In the genomic region with DNA sequence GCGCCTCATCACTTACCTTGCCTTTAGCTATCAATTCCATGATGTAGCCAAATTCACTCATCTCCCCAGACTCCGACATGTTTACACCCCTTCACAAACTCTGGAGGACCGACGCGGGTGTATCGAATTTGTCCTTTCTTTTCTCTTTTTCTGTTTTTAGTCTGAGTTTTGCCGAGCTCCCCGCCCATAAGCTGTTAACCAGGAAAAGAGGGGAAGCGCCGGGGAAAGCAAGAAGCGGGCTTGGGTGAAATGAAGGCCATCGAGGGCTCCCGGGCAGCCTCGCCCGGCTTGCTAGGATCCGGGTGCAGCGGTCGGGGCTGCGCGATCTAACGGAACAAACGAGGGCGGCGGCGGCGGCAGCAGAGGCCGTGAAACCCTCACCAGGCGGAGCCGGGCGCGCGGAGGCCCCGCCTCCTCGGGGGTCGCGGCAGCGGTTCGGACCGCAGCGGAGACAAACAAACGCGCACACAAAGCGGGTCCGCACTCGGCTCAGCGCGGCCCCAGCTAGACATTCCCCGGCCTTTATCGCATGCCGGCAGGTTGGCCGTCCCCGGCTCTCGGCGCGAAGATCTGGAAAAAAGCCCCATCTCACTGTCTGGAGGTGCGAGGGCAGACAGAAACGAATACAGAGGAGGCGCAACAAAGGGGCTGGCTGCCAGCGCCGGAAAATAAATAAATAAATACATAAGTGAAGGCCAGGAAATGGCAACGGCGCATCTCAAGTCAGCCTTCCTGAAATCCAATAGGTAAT, we compare ENCODE assay signal across 1 cellular context.
A peak's percentile ranks its signal among the peaks of the same experiment; 100 is the strongest.
TF ChIP-seq lines count a peak whose summit lies in the region.

No MANE protein-coding gene starts in this region.

TF ChIP-seq in HEK293, 187 proteins besides CTCF, POLR2A, EP300 and RAD21 (continued from another document and continues in another):
- TF ChIP-seq, protein P1, sequence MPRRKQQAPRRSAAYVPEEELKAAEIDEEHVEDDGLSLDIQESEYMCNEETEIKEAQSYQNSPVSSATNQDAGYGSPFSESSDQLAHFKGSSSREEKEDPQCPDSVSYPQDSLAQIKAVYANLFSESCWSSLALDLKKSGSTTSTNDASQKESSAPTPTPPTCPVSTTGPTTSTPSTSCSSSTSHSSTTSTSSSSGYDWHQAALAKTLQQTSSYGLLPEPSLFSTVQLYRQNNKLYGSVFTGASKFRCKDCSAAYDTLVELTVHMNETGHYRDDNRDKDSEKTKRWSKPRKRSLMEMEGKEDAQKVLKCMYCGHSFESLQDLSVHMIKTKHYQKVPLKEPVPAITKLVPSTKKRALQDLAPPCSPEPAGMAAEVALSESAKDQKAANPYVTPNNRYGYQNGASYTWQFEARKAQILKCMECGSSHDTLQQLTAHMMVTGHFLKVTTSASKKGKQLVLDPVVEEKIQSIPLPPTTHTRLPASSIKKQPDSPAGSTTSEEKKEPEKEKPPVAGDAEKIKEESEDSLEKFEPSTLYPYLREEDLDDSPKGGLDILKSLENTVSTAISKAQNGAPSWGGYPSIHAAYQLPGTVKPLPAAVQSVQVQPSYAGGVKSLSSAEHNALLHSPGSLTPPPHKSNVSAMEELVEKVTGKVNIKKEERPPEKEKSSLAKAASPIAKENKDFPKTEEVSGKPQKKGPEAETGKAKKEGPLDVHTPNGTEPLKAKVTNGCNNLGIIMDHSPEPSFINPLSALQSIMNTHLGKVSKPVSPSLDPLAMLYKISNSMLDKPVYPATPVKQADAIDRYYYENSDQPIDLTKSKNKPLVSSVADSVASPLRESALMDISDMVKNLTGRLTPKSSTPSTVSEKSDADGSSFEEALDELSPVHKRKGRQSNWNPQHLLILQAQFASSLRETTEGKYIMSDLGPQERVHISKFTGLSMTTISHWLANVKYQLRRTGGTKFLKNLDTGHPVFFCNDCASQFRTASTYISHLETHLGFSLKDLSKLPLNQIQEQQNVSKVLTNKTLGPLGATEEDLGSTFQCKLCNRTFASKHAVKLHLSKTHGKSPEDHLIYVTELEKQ (tag by site-specific recombination; IDR thresholded peaks at IDR 0.05; ENCODE audit: borderline replicate concordance): no peak
- TF ChIP-seq ZNF843 (tag by site-specific recombination; IDR thresholded peaks at IDR 0.05): no peak; the same call in 1 of the 2 replicates
- peak; percentile 68; the same call in 1 of the 2 replicates for TF ChIP-seq ZBTB17 (tag by site-specific recombination; IDR thresholded peaks at IDR 0.05)
- peak; percentile 68; the same call in 1 of the 2 replicates for TF ChIP-seq ZNF561 (tag by site-specific recombination; IDR thresholded peaks at IDR 0.05; ENCODE audit: borderline replicate concordance)
- TF ChIP-seq BCL11B (tag by site-specific recombination; IDR thresholded peaks at IDR 0.05; ENCODE audit: low read depth): no peak
- no peak for TF ChIP-seq ZNF555 (tag by site-specific recombination; conservative IDR thresholded peaks at IDR 0.05)
- no peak for TF ChIP-seq RBAK (tag by site-specific recombination; IDR thresholded peaks at IDR 0.05)
- TF ChIP-seq ZNF629 (tag by site-specific recombination; IDR thresholded peaks at IDR 0.05): no peak
- TF ChIP-seq ZIC2 (tag by site-specific recombination; IDR thresholded peaks at IDR 0.05): no peak
- TF ChIP-seq, protein P2, sequence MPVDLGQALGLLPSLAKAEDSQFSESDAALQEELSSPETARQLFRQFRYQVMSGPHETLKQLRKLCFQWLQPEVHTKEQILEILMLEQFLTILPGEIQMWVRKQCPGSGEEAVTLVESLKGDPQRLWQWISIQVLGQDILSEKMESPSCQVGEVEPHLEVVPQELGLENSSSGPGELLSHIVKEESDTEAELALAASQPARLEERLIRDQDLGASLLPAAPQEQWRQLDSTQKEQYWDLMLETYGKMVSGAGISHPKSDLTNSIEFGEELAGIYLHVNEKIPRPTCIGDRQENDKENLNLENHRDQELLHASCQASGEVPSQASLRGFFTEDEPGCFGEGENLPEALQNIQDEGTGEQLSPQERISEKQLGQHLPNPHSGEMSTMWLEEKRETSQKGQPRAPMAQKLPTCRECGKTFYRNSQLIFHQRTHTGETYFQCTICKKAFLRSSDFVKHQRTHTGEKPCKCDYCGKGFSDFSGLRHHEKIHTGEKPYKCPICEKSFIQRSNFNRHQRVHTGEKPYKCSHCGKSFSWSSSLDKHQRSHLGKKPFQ (tag by site-specific recombination; IDR thresholded peaks at IDR 0.05): no peak
- TF ChIP-seq, protein P3, sequence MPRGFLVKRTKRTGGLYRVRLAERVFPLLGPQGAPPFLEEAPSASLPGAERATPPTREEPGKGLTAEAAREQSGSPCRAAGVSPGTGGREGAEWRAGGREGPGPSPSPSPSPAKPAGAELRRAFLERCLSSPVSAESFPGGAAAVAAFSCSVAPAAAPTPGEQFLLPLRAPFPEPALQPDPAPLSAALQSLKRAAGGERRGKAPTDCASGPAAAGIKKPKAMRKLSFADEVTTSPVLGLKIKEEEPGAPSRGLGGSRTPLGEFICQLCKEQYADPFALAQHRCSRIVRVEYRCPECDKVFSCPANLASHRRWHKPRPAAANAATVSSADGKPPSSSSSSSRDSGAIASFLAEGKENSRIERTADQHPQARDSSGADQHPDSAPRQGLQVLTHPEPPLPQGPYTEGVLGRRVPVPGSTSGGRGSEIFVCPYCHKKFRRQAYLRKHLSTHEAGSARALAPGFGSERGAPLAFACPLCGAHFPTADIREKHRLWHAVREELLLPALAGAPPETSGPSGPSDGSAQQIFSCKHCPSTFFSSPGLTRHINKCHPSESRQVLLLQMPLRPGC (tag by site-specific recombination; IDR thresholded peaks at IDR 0.05): no peak
- TF ChIP-seq GFI1B (tag by site-specific recombination; IDR thresholded peaks at IDR 0.05): no peak
- TF ChIP-seq, protein P4, sequence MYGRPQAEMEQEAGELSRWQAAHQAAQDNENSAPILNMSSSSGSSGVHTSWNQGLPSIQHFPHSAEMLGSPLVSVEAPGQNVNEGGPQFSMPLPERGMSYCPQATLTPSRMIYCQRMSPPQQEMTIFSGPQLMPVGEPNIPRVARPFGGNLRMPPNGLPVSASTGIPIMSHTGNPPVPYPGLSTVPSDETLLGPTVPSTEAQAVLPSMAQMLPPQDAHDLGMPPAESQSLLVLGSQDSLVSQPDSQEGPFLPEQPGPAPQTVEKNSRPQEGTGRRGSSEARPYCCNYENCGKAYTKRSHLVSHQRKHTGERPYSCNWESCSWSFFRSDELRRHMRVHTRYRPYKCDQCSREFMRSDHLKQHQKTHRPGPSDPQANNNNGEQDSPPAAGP (tag by site-specific recombination; IDR thresholded peaks at IDR 0.05): no peak
- TF ChIP-seq ZNF184 (tag by site-specific recombination; IDR thresholded peaks at IDR 0.05): 0 out of 2 replicates have a peak, but pooled peaks have one; percentile 7
- TF ChIP-seq ZSCAN30 (tag by site-specific recombination; IDR thresholded peaks at IDR 0.05): peak; percentile 43; the same call in 1 of the 2 replicates
- TF ChIP-seq, protein P5, sequence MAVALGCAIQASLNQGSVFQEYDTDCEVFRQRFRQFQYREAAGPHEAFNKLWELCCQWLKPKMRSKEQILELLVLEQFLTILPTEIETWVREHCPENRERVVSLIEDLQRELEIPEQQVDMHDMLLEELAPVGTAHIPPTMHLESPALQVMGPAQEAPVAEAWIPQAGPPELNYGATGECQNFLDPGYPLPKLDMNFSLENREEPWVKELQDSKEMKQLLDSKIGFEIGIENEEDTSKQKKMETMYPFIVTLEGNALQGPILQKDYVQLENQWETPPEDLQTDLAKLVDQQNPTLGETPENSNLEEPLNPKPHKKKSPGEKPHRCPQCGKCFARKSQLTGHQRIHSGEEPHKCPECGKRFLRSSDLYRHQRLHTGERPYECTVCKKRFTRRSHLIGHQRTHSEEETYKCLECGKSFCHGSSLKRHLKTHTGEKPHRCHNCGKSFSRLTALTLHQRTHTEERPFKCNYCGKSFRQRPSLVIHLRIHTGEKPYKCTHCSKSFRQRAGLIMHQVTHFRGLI (tag by site-specific recombination; IDR thresholded peaks at IDR 0.05): peak; percentile 87
- TF ChIP-seq HOXC10 (CRISPR knock-in tag; IDR thresholded peaks at IDR 0.05): no peak
- no peak for TF ChIP-seq ZFHX2 (tag by site-specific recombination; conservative IDR thresholded peaks at IDR 0.05)
- TF ChIP-seq ZFP41 (tag by site-specific recombination; IDR thresholded peaks at IDR 0.05; ENCODE audit: borderline replicate concordance): no peak
- TF ChIP-seq ZNF24 (tag by site-specific recombination; IDR thresholded peaks at IDR 0.05): no peak
- no peak for TF ChIP-seq ZNF394 (tag by site-specific recombination; IDR thresholded peaks at IDR 0.05; ENCODE audit: borderline replicate concordance)
- no peak for TF ChIP-seq ZNF76 (tag by site-specific recombination; IDR thresholded peaks at IDR 0.05; ENCODE audit: borderline replicate concordance, low read depth)
- TF ChIP-seq ZNF677 (tag by site-specific recombination; IDR thresholded peaks at IDR 0.05): no peak
- TF ChIP-seq ZNF624 (tag by site-specific recombination; IDR thresholded peaks at IDR 0.05): no peak
- TF ChIP-seq ZEB2 (tag by site-specific recombination; IDR thresholded peaks at IDR 0.05): peak; percentile 75
- TF ChIP-seq ZNF133 (tag by site-specific recombination; IDR thresholded peaks at IDR 0.05): no peak
- TF ChIP-seq, protein P6, sequence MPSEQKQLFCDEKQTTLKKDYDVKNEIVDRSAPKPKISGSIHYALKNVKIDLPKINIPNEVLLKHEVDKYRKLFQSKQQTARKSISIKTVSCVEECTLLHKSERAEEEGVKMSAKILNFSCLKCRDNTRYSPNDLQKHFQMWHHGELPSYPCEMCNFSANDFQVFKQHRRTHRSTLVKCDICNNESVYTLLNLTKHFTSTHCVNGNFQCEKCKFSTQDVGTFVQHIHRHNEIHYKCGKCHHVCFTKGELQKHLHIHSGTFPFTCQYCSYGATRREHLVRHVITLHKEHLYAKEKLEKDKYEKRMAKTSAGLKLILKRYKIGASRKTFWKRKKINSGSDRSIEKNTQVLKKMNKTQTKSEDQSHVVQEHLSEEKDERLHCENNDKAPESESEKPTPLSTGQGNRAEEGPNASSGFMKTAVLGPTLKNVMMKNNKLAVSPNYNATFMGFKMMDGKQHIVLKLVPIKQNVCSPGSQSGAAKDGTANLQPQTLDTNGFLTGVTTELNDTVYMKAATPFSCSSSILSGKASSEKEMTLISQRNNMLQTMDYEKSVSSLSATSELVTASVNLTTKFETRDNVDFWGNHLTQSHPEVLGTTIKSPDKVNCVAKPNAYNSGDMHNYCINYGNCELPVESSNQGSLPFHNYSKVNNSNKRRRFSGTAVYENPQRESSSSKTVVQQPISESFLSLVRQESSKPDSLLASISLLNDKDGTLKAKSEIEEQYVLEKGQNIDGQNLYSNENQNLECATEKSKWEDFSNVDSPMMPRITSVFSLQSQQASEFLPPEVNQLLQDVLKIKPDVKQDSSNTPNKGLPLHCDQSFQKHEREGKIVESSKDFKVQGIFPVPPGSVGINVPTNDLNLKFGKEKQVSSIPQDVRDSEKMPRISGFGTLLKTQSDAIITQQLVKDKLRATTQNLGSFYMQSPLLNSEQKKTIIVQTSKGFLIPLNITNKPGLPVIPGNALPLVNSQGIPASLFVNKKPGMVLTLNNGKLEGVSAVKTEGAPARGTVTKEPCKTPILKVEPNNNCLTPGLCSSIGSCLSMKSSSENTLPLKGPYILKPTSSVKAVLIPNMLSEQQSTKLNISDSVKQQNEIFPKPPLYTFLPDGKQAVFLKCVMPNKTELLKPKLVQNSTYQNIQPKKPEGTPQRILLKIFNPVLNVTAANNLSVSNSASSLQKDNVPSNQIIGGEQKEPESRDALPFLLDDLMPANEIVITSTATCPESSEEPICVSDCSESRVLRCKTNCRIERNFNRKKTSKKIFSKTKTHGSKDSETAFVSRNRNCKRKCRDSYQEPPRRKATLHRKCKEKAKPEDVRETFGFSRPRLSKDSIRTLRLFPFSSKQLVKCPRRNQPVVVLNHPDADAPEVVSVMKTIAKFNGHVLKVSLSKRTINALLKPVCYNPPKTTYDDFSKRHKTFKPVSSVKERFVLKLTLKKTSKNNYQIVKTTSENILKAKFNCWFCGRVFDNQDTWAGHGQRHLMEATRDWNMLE (tag by site-specific recombination; conservative IDR thresholded peaks at IDR 0.05; ENCODE audit: low read depth): no peak; the same call in 1 of the 2 replicates
- 0 out of 2 replicates have a peak, but pooled peaks have one; percentile 13 for TF ChIP-seq SCRT2 (tag by site-specific recombination; IDR thresholded peaks at IDR 0.05)
- TF ChIP-seq, protein P7, sequence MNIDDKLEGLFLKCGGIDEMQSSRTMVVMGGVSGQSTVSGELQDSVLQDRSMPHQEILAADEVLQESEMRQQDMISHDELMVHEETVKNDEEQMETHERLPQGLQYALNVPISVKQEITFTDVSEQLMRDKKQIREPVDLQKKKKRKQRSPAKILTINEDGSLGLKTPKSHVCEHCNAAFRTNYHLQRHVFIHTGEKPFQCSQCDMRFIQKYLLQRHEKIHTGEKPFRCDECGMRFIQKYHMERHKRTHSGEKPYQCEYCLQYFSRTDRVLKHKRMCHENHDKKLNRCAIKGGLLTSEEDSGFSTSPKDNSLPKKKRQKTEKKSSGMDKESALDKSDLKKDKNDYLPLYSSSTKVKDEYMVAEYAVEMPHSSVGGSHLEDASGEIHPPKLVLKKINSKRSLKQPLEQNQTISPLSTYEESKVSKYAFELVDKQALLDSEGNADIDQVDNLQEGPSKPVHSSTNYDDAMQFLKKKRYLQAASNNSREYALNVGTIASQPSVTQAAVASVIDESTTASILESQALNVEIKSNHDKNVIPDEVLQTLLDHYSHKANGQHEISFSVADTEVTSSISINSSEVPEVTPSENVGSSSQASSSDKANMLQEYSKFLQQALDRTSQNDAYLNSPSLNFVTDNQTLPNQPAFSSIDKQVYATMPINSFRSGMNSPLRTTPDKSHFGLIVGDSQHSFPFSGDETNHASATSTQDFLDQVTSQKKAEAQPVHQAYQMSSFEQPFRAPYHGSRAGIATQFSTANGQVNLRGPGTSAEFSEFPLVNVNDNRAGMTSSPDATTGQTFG (tag by site-specific recombination; IDR thresholded peaks at IDR 0.05; ENCODE audit: borderline replicate concordance): no peak
- TF ChIP-seq ZXDB (tag by site-specific recombination; IDR thresholded peaks at IDR 0.05): peak; percentile 34; the same call in 1 of the 2 replicates
- no peak for TF ChIP-seq ZNF544 (tag by site-specific recombination; IDR thresholded peaks at IDR 0.05)
- no peak for TF ChIP-seq ZNF292 (tag by site-specific recombination; IDR thresholded peaks at IDR 0.05; ENCODE audit: borderline replicate concordance, low read depth)
- TF ChIP-seq, protein P8, sequence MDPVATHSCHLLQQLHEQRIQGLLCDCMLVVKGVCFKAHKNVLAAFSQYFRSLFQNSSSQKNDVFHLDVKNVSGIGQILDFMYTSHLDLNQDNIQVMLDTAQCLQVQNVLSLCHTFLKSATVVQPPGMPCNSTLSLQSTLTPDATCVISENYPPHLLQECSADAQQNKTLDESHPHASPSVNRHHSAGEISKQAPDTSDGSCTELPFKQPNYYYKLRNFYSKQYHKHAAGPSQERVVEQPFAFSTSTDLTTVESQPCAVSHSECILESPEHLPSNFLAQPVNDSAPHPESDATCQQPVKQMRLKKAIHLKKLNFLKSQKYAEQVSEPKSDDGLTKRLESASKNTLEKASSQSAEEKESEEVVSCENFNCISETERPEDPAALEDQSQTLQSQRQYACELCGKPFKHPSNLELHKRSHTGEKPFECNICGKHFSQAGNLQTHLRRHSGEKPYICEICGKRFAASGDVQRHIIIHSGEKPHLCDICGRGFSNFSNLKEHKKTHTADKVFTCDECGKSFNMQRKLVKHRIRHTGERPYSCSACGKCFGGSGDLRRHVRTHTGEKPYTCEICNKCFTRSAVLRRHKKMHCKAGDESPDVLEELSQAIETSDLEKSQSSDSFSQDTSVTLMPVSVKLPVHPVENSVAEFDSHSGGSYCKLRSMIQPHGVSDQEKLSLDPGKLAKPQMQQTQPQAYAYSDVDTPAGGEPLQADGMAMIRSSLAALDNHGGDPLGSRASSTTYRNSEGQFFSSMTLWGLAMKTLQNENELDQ (tag by site-specific recombination; IDR thresholded peaks at IDR 0.05; ENCODE audit: low read depth): no peak
- TF ChIP-seq MEIS1 (CRISPR knock-in tag; IDR thresholded peaks at IDR 0.05; ENCODE audit: borderline replicate concordance): no peak
